ENCODE assay signal across 1 cellular context in genomic region chr16:69132424-69133252, GRCh38.
TF ChIP-seq lines count a peak whose summit lies in the region.

TSS of gene CHTF8 (minus strand) at chr16:69132588. CDS start at chr16:69121458, 11,130 bp downstream.
TSS of gene UTP4 (plus strand) at chr16:69132649. CDS start at chr16:69133460, 811 bp downstream.

TF ChIP-seq in HEK293, 187 proteins besides CTCF, POLR2A, EP300 and RAD21 (continued from another document and continues in another):
- TF ChIP-seq, protein P1, sequence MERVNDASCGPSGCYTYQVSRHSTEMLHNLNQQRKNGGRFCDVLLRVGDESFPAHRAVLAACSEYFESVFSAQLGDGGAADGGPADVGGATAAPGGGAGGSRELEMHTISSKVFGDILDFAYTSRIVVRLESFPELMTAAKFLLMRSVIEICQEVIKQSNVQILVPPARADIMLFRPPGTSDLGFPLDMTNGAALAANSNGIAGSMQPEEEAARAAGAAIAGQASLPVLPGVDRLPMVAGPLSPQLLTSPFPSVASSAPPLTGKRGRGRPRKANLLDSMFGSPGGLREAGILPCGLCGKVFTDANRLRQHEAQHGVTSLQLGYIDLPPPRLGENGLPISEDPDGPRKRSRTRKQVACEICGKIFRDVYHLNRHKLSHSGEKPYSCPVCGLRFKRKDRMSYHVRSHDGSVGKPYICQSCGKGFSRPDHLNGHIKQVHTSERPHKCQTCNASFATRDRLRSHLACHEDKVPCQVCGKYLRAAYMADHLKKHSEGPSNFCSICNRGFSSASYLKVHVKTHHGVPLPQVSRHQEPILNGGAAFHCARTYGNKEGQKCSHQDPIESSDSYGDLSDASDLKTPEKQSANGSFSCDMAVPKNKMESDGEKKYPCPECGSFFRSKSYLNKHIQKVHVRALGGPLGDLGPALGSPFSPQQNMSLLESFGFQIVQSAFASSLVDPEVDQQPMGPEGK (tag by site-specific recombination; IDR thresholded peaks at IDR 0.05) = peak; percentile 85
- no peak for TF ChIP-seq ZNF211 (tag by site-specific recombination; IDR thresholded peaks at IDR 0.05; ENCODE audit: low read depth)
- TF ChIP-seq ZNF140 (tag by site-specific recombination; IDR thresholded peaks at IDR 0.05) = no peak
- no peak for TF ChIP-seq ZBTB1 (tag by site-specific recombination; IDR thresholded peaks at IDR 0.05)
- TF ChIP-seq ZNF624 (tag by site-specific recombination; IDR thresholded peaks at IDR 0.05) = no peak
- TF ChIP-seq ZNF114 (tag by site-specific recombination; IDR thresholded peaks at IDR 0.05) = no peak
- no peak for TF ChIP-seq ZNF670 (tag by site-specific recombination; IDR thresholded peaks at IDR 0.05; ENCODE audit: low read depth)
- no peak for TF ChIP-seq ZSCAN4 (tag by site-specific recombination; IDR thresholded peaks at IDR 0.05)
- no peak for TF ChIP-seq ZNF239 (tag by site-specific recombination; IDR thresholded peaks at IDR 0.05)
- TF ChIP-seq, protein P2, sequence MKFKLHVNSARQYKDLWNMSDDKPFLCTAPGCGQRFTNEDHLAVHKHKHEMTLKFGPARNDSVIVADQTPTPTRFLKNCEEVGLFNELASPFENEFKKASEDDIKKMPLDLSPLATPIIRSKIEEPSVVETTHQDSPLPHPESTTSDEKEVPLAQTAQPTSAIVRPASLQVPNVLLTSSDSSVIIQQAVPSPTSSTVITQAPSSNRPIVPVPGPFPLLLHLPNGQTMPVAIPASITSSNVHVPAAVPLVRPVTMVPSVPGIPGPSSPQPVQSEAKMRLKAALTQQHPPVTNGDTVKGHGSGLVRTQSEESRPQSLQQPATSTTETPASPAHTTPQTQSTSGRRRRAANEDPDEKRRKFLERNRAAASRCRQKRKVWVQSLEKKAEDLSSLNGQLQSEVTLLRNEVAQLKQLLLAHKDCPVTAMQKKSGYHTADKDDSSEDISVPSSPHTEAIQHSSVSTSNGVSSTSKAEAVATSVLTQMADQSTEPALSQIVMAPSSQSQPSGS (tag by site-specific recombination; IDR thresholded peaks at IDR 0.05; ENCODE audit: low read depth) = no peak
- TF ChIP-seq, protein P3, sequence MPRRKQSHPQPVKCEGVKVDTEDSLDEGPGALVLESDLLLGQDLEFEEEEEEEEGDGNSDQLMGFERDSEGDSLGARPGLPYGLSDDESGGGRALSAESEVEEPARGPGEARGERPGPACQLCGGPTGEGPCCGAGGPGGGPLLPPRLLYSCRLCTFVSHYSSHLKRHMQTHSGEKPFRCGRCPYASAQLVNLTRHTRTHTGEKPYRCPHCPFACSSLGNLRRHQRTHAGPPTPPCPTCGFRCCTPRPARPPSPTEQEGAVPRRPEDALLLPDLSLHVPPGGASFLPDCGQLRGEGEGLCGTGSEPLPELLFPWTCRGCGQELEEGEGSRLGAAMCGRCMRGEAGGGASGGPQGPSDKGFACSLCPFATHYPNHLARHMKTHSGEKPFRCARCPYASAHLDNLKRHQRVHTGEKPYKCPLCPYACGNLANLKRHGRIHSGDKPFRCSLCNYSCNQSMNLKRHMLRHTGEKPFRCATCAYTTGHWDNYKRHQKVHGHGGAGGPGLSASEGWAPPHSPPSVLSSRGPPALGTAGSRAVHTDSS (tag by site-specific recombination; IDR thresholded peaks at IDR 0.05) = no peak
- no peak for TF ChIP-seq ZNF677 (tag by site-specific recombination; IDR thresholded peaks at IDR 0.05)
- TF ChIP-seq ZNF473 (tag by site-specific recombination; IDR thresholded peaks at IDR 0.05) = no peak
- no peak for TF ChIP-seq YY1 (tag by site-specific recombination; IDR thresholded peaks at IDR 0.05)
- no peak for TF ChIP-seq MYNN (tag by site-specific recombination; IDR thresholded peaks at IDR 0.05; ENCODE audit: borderline replicate concordance)
- peak; percentile 31; the same call in 1 of the 2 replicates for TF ChIP-seq ZNF629 (tag by site-specific recombination; IDR thresholded peaks at IDR 0.05)
- no peak for TF ChIP-seq ZNF223 (tag by site-specific recombination; IDR thresholded peaks at IDR 0.05)
- TF ChIP-seq ZNF488 (tag by site-specific recombination; IDR thresholded peaks at IDR 0.05) = no peak
- no peak for TF ChIP-seq ZNF138 (tag by site-specific recombination; IDR thresholded peaks at IDR 0.05; ENCODE audit: borderline replicate concordance)
- no peak for TF ChIP-seq ZNF596 (tag by site-specific recombination; IDR thresholded peaks at IDR 0.05)
- TF ChIP-seq ZNF529 (tag by site-specific recombination; IDR thresholded peaks at IDR 0.05; ENCODE audit: insufficient replicate concordance) = no peak
- TF ChIP-seq ZNF16 (tag by site-specific recombination; IDR thresholded peaks at IDR 0.05; ENCODE audit: low read depth) = no peak
- TF ChIP-seq AEBP2 (tag by site-specific recombination; IDR thresholded peaks at IDR 0.05; ENCODE audit: borderline replicate concordance) = no peak
- TF ChIP-seq MEIS1 (CRISPR knock-in tag; IDR thresholded peaks at IDR 0.05; ENCODE audit: borderline replicate concordance) = no peak
- TF ChIP-seq, protein P4, sequence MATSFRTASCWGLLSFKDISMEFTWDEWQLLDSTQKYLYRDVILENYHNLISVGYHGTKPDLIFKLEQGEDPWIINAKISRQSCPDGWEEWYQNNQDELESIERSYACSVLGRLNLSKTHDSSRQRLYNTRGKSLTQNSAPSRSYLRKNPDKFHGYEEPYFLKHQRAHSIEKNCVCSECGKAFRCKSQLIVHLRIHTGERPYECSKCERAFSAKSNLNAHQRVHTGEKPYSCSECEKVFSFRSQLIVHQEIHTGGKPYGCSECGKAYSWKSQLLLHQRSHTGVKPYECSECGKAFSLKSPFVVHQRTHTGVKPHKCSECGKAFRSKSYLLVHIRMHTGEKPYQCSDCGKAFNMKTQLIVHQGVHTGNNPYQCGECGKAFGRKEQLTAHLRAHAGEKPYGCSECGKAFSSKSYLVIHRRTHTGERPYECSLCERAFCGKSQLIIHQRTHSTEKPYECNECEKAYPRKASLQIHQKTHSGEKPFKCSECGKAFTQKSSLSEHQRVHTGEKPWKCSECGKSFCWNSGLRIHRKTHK (tag by site-specific recombination; IDR thresholded peaks at IDR 0.05) = no peak
- no peak for TF ChIP-seq HOXD13 (CRISPR knock-in tag; IDR thresholded peaks at IDR 0.05; ENCODE audit: borderline replicate concordance)
- no peak for TF ChIP-seq ZNF548 (tag by site-specific recombination; IDR thresholded peaks at IDR 0.05)
- no peak for TF ChIP-seq ZNF175 (tag by site-specific recombination; IDR thresholded peaks at IDR 0.05)
- TF ChIP-seq REPIN1 (tag by site-specific recombination; IDR thresholded peaks at IDR 0.05; ENCODE audit: low read depth) = no peak
- no peak for TF ChIP-seq ZNF426 (tag by site-specific recombination; IDR thresholded peaks at IDR 0.05)
- TF ChIP-seq, protein P5, sequence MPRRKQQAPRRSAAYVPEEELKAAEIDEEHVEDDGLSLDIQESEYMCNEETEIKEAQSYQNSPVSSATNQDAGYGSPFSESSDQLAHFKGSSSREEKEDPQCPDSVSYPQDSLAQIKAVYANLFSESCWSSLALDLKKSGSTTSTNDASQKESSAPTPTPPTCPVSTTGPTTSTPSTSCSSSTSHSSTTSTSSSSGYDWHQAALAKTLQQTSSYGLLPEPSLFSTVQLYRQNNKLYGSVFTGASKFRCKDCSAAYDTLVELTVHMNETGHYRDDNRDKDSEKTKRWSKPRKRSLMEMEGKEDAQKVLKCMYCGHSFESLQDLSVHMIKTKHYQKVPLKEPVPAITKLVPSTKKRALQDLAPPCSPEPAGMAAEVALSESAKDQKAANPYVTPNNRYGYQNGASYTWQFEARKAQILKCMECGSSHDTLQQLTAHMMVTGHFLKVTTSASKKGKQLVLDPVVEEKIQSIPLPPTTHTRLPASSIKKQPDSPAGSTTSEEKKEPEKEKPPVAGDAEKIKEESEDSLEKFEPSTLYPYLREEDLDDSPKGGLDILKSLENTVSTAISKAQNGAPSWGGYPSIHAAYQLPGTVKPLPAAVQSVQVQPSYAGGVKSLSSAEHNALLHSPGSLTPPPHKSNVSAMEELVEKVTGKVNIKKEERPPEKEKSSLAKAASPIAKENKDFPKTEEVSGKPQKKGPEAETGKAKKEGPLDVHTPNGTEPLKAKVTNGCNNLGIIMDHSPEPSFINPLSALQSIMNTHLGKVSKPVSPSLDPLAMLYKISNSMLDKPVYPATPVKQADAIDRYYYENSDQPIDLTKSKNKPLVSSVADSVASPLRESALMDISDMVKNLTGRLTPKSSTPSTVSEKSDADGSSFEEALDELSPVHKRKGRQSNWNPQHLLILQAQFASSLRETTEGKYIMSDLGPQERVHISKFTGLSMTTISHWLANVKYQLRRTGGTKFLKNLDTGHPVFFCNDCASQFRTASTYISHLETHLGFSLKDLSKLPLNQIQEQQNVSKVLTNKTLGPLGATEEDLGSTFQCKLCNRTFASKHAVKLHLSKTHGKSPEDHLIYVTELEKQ (tag by site-specific recombination; IDR thresholded peaks at IDR 0.05; ENCODE audit: borderline replicate concordance) = no peak
- no peak for TF ChIP-seq ZNF423 (tag by site-specific recombination; IDR thresholded peaks at IDR 0.05)
- TF ChIP-seq ZNF19 (tag by site-specific recombination; IDR thresholded peaks at IDR 0.05; ENCODE audit: low read depth) = no peak
- no peak for TF ChIP-seq ZNF311 (tag by site-specific recombination; IDR thresholded peaks at IDR 0.05; ENCODE audit: borderline replicate concordance)
- no peak for TF ChIP-seq ZNF707 (tag by site-specific recombination; IDR thresholded peaks at IDR 0.05)
- TF ChIP-seq, protein P6, sequence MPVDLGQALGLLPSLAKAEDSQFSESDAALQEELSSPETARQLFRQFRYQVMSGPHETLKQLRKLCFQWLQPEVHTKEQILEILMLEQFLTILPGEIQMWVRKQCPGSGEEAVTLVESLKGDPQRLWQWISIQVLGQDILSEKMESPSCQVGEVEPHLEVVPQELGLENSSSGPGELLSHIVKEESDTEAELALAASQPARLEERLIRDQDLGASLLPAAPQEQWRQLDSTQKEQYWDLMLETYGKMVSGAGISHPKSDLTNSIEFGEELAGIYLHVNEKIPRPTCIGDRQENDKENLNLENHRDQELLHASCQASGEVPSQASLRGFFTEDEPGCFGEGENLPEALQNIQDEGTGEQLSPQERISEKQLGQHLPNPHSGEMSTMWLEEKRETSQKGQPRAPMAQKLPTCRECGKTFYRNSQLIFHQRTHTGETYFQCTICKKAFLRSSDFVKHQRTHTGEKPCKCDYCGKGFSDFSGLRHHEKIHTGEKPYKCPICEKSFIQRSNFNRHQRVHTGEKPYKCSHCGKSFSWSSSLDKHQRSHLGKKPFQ (tag by site-specific recombination; IDR thresholded peaks at IDR 0.05) = no peak
- TF ChIP-seq, protein P7, sequence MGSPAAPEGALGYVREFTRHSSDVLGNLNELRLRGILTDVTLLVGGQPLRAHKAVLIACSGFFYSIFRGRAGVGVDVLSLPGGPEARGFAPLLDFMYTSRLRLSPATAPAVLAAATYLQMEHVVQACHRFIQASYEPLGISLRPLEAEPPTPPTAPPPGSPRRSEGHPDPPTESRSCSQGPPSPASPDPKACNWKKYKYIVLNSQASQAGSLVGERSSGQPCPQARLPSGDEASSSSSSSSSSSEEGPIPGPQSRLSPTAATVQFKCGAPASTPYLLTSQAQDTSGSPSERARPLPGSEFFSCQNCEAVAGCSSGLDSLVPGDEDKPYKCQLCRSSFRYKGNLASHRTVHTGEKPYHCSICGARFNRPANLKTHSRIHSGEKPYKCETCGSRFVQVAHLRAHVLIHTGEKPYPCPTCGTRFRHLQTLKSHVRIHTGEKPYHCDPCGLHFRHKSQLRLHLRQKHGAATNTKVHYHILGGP (tag by site-specific recombination; IDR thresholded peaks at IDR 0.05) = no peak
- no peak for TF ChIP-seq ZNF704 (tag by site-specific recombination; IDR thresholded peaks at IDR 0.05)
- no peak for TF ChIP-seq ZNF112 (tag by site-specific recombination; IDR thresholded peaks at IDR 0.05)
- TF ChIP-seq ZNF623 (tag by site-specific recombination; IDR thresholded peaks at IDR 0.05) = no peak
- no peak for TF ChIP-seq ZNF248 (tag by site-specific recombination; IDR thresholded peaks at IDR 0.05)
- TF ChIP-seq ZNF510 (tag by site-specific recombination; IDR thresholded peaks at IDR 0.05; ENCODE audit: insufficient replicate concordance) = no peak
- no peak for TF ChIP-seq GFI1B (tag by site-specific recombination; IDR thresholded peaks at IDR 0.05)
- no peak for TF ChIP-seq YY2 (tag by site-specific recombination; IDR thresholded peaks at IDR 0.05)
- TF ChIP-seq KLF10 (tag by site-specific recombination; IDR thresholded peaks at IDR 0.05) = no peak
- no peak for TF ChIP-seq SCRT2 (tag by site-specific recombination; IDR thresholded peaks at IDR 0.05)
- TF ChIP-seq KLF7 (tag by site-specific recombination; IDR thresholded peaks at IDR 0.05; ENCODE audit: borderline replicate concordance) = no peak; the same call in 1 of the 2 replicates
- no peak for TF ChIP-seq BCL11B (tag by site-specific recombination; IDR thresholded peaks at IDR 0.05; ENCODE audit: low read depth)
- TF ChIP-seq ZNF292 (tag by site-specific recombination; IDR thresholded peaks at IDR 0.05; ENCODE audit: borderline replicate concordance, low read depth) = no peak
- no peak for TF ChIP-seq SCRT1 (tag by site-specific recombination; IDR thresholded peaks at IDR 0.05; ENCODE audit: borderline replicate concordance)
